8 cellular contexts compared by ENCODE assay signal in the genomic region with DNA sequence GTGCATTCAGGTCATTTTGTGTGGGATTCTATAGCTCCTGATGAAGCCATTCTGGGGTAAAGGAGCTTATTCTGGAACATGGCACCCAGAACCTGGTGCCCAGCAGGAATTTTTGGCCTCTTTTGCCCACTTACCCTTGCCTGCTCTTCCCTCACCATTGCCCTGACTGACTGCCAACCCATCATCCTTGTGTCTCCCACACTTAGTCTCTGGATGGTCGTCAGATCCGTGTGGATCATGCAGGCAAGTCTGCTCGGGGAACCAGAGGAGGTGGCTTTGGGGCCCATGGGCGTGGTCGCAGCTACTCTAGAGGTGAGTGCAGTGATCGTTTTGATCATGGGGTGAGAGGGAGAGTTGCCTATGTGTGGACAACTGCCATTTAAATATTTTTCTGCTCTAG. TPM values are rescaled to one million over a fixed set of nuclear protein-coding genes. Genes with fewer than 3 reads are reported as not detected.
DNase-seq lines count a peak whose midpoint lies in the region; ATAC-seq and TF ChIP-seq lines count a peak whose summit lies in the region.

No MANE protein-coding gene starts in this region.

- 62% methylated on average over 6 of the region's 6 CpGs for WGBS in hepatocyte (ENCODE audit: low lambda C conversion rate, missing lambda C conversion rate)
- WGBS in suprapubic skin: 56% methylated on average over 6 of the region's 6 CpGs

- H3K27ac ChIP-seq in hepatocyte (no peak overlapping the region), suprapubic skin (peak overlapping the region; percentile 99)

- no peaks in the 10 kb centered on the region for H3K9me3 Mint-ChIP-seq in activated naive CD4-positive, alpha-beta T cell treated with anti-CD3 and anti-CD28 coated beads, Interleukin-2, amount 50 U/mL, for 24 hours
- H3K9me3 Mint-ChIP-seq in activated CD8-positive, alpha-beta T cell treated with anti-CD3 and anti-CD28 coated beads, Interleukin-2, amount 10 ng/mL, durations not matched to agents 7 days and 5 days (ENCODE audit: insufficient read depth): no peaks in the 10 kb centered on the region

- H3K4me1 ChIP-seq in hepatocyte (ENCODE audit: insufficient read depth) (no peaks in the 10 kb centered on the region), suprapubic skin (peaks cover 21% of the 10 kb centered on the region)

- H3K27me3 ChIP-seq in hepatocyte (no peaks in the 10 kb centered on the region), suprapubic skin (no peaks in the 10 kb centered on the region)

- peak overlapping the region; percentile 99 for H3K4me3 Mint-ChIP-seq in activated naive CD4-positive, alpha-beta T cell treated with anti-CD3 and anti-CD28 coated beads, Interleukin-2, amount 50 U/mL, for 24 hours
- H3K4me3 Mint-ChIP-seq in activated CD8-positive, alpha-beta T cell treated with anti-CD3 and anti-CD28 coated beads, Interleukin-2, amount 10 ng/mL, durations not matched to agents 7 days and 5 days: peak overlapping the region; percentile 97

- TF ChIP-seq EP300 in suprapubic skin (IDR thresholded peaks at IDR 0.05): no peak

- H3K36me3 ChIP-seq in hepatocyte (replicated peaks; ENCODE audit: insufficient read depth, low read depth) (peaks cover 4% of the 10 kb centered on the region), suprapubic skin (peaks cover 25% of the 10 kb centered on the region)

- no peaks in the 10 kb centered on the region for H3K9me2 ChIP-seq in hepatocyte (replicated peaks; ENCODE audit: insufficient read depth)

- H3K79me2 ChIP-seq in hepatocyte: peaks cover 14% of the 10 kb centered on the region

- CTCF ChIA-PET in activated CD8-positive, alpha-beta T cell treated with anti-CD3 and anti-CD28 coated beads, Interleukin-2, amount 10 ng/mL, durations not matched to agents 7 days and 5 days (lab: Charles Lee): no interaction called here

- TF ChIP-seq POLR2A in suprapubic skin (IDR thresholded peaks at IDR 0.05): no peak

- H2AFZ ChIP-seq in hepatocyte: no peak overlapping the region

- H4K20me1 ChIP-seq in hepatocyte (ENCODE audit: insufficient read depth, poor library complexity, severe bottlenecking): no peaks in the 10 kb centered on the region

- ATAC-seq in activated CD8-positive, alpha-beta T cell treated with anti-CD3 and anti-CD28 coated beads, Interleukin-2, amount 10 ng/mL, durations not matched to agents 7 days and 5 days: no peak
- ATAC-seq in HG02623 (IDR thresholded peaks at IDR 0.05; ENCODE audit: unreplicated experiment): no peak

- H3K9me3 ChIP-seq in hepatocyte (ENCODE audit: low read depth) (no peaks in the 10 kb centered on the region), suprapubic skin (no peaks in the 10 kb centered on the region)

- DNase-seq in activated naive CD4-positive, alpha-beta T cell treated with Interleukin-2 at 50 U/mL for 16 hours: no peak
- no peak for DNase-seq in activated CD8-positive, alpha-beta T cell treated with anti-CD3 and anti-CD28 coated beads, Interleukin-2, amount 10 ng/mL, durations not matched to agents 7 days and 5 days
- DNase-seq in hepatocyte (ENCODE audit: low spot score) (no peak), suprapubic skin (ENCODE audit: low spot score in 2 of 2) (no peak), HT-29 (ENCODE audit: low spot score) (no peak)
- DNase-seq in activated CD4-positive, CD25-positive, alpha-beta regulatory T cell treated with anti-CD3 and anti-CD28 coated beads, Interleukin-2, amount 50 U/mL, for 72 hours: no peak

- H3K4me2 ChIP-seq in hepatocyte: peak overlapping the region; percentile 92

- H3K36me3 Mint-ChIP-seq in activated naive CD4-positive, alpha-beta T cell treated with anti-CD3 and anti-CD28 coated beads, Interleukin-2, amount 50 U/mL, for 24 hours: peaks cover 13% of the 10 kb centered on the region
- peaks cover 53% of the 10 kb centered on the region for H3K36me3 Mint-ChIP-seq in activated CD8-positive, alpha-beta T cell treated with anti-CD3 and anti-CD28 coated beads, Interleukin-2, amount 10 ng/mL, durations not matched to agents 7 days and 5 days (ENCODE audit: low read depth)

- peaks cover 22% of the 10 kb centered on the region for H3K4me1 Mint-ChIP-seq in activated naive CD4-positive, alpha-beta T cell treated with anti-CD3 and anti-CD28 coated beads, Interleukin-2, amount 50 U/mL, for 24 hours
- peaks cover 35% of the 10 kb centered on the region for H3K4me1 Mint-ChIP-seq in activated CD8-positive, alpha-beta T cell treated with anti-CD3 and anti-CD28 coated beads, Interleukin-2, amount 10 ng/mL, durations not matched to agents 7 days and 5 days (ENCODE audit: low read depth)

- H3K27ac Mint-ChIP-seq in activated naive CD4-positive, alpha-beta T cell treated with anti-CD3 and anti-CD28 coated beads, Interleukin-2, amount 50 U/mL, for 24 hours: no peak overlapping the region
- H3K27ac Mint-ChIP-seq in activated CD8-positive, alpha-beta T cell treated with anti-CD3 and anti-CD28 coated beads, Interleukin-2, amount 10 ng/mL, durations not matched to agents 7 days and 5 days: peak overlapping the region; percentile 98

- no peak overlapping the region for H3K4me3 ChIP-seq in hepatocyte
- peak overlapping the region; percentile 67 for H3K4me3 ChIP-seq in suprapubic skin

- H3K27me3 Mint-ChIP-seq in activated naive CD4-positive, alpha-beta T cell treated with anti-CD3 and anti-CD28 coated beads, Interleukin-2, amount 50 U/mL, for 24 hours: no peaks in the 10 kb centered on the region
- no peaks in the 10 kb centered on the region for H3K27me3 Mint-ChIP-seq in activated CD8-positive, alpha-beta T cell treated with anti-CD3 and anti-CD28 coated beads, Interleukin-2, amount 10 ng/mL, durations not matched to agents 7 days and 5 days (ENCODE audit: low read depth)

- no peak for TF ChIP-seq CTCF in hepatocyte (IDR thresholded peaks at IDR 0.05; ENCODE audit: poor library complexity)
- TF ChIP-seq CTCF in suprapubic skin (IDR thresholded peaks at IDR 0.05): no peak

- POLR2A ChIA-PET in activated CD8-positive, alpha-beta T cell treated with anti-CD3 and anti-CD28 coated beads, Interleukin-2, amount 10 ng/mL, durations not matched to agents 7 days and 5 days (lab: Charles Lee): interaction anchor here (1.1 to 2.9 kb wide), 2 partner anchors 37 to 48 kb away, joined by 3 to 21 read pairs; partner anchors contain the start of gene TBC1D25

RNA-seq across cellular contexts. Expression of gene RBM3, which starts 1.8 kb away (rescaled TPM):
- total RNA-seq in activated CD8-positive, alpha-beta T cell treated with anti-CD3 and anti-CD28 coated beads, Interleukin-2, amount 10 ng/mL, durations not matched to agents 7 days and 5 days: 100 to 1,000 TPM; 266 to 278 TPM
- total RNA-seq in hepatocyte: 98.6 and 135 TPM in 2 replicates
- 64.8 and 102 TPM in 2 replicates for polyA plus RNA-seq in hepatocyte
- 100 to 1,000 TPM; 167 to 245 (median 204) TPM for total RNA-seq in suprapubic skin
- total RNA-seq in HT-29 (2014; rRNA removed; shearing (Covaris generic)): 134 and 135 TPM in 2 replicates

RNA-seq across cellular contexts. Expression of gene WDR13, which starts 21.2 kb away (rescaled TPM):
- total RNA-seq in activated CD8-positive, alpha-beta T cell treated with anti-CD3 and anti-CD28 coated beads, Interleukin-2, amount 10 ng/mL, durations not matched to agents 7 days and 5 days: 10 to 100 TPM; 37.6 to 43.7 TPM
- 76.9 and 117 TPM in 2 replicates for total RNA-seq in hepatocyte
- polyA plus RNA-seq in hepatocyte: 158 and 167 TPM in 2 replicates
- 100 to 1,000 TPM in 1 of 4 donors, 10 to 100 TPM in 3; 71.1 to 105 (median 93.2) TPM for total RNA-seq in suprapubic skin
- total RNA-seq in HT-29 (2014; rRNA removed; shearing (Covaris generic)): 120 and 165 TPM in 2 replicates

RNA-seq across cellular contexts. Expression of gene TBC1D25, which starts 36.6 kb away (rescaled TPM):
- 10 to 100 TPM; 16.2 to 16.7 TPM for total RNA-seq in activated CD8-positive, alpha-beta T cell treated with anti-CD3 and anti-CD28 coated beads, Interleukin-2, amount 10 ng/mL, durations not matched to agents 7 days and 5 days
- 3.0 and 4.5 TPM in 2 replicates for total RNA-seq in hepatocyte
- 11.0 and 11.2 TPM in 2 replicates for polyA plus RNA-seq in hepatocyte
- total RNA-seq in suprapubic skin: 10 to 100 TPM; 12.9 to 21.2 (median 17.3) TPM
- 5.6 and 10.5 TPM in 2 replicates for total RNA-seq in HT-29 (2014; rRNA removed; shearing (Covaris generic))

RNA-seq across cellular contexts. Expression of gene EBP, which starts 54.5 kb away (rescaled TPM):
- total RNA-seq in activated CD8-positive, alpha-beta T cell treated with anti-CD3 and anti-CD28 coated beads, Interleukin-2, amount 10 ng/mL, durations not matched to agents 7 days and 5 days: 100 to 1,000 TPM; 338 to 344 TPM
- total RNA-seq in hepatocyte (225 and 235 TPM in 2 replicates), suprapubic skin (10 to 100 TPM; 43.4 to 82.7 (median 71.9) TPM)
- 286 and 390 TPM in 2 replicates for polyA plus RNA-seq in hepatocyte
- 285 and 311 TPM in 2 replicates for total RNA-seq in HT-29 (2014; rRNA removed; shearing (Covaris generic))
